8 cellular contexts compared by ENCODE assay signal in the genomic region with DNA sequence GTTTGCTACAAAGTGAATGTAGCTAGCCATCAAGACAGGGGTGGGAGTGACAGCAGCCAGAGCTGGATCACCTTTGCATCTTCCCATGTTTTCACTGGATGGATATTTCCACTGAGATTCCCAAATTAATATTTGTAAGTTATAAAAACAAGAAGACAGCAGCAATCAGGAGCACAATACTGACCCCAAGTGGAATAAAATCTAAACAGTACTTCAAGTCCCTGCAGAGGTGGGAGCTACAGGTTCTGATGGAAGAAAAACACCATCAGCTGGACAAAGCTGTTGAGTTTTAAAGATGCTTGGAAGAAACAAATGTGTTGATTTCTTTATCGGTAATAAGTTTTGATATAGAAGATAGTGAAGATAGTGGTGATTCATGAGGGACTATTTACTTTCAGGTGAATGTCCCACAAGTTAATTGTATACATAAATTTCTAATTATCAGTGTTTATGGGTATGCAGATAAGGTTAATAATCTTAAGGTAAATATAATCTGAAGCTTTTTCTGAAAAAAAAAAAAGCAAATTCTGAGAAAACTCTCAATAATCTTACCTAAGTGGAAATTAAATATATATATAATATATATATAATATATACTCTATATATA.
DNase-seq lines count a peak whose midpoint lies in the region; ATAC-seq and TF ChIP-seq lines count a peak whose summit lies in the region.

No MANE protein-coding gene starts in this region.

- no peak overlapping the region for H3K4me2 ChIP-seq in DND-41 (ENCODE audit: insufficient read depth, low read length)

- H3K9ac ChIP-seq in DND-41 (ENCODE audit: low read depth, low read length) = no peak overlapping the region
- no peak overlapping the region for H3K9ac ChIP-seq in colonic mucosa (ENCODE audit: low read depth in 2 of 2, low read length in 2 of 2)

- no peaks in the 10 kb centered on the region for H4K20me1 ChIP-seq in DND-41 (ENCODE audit: insufficient read depth, low read length)

- DNase-seq in DND-41 = no peak
- DNase-seq in NCI-H2081 treated with DMSO at 0.1 percent for 48 hours (lab: John Stamatoyannopoulos, UW) = peak; percentile 27
- DNase-seq in colonic mucosa = no peak
- DNase-seq in activated CD4-positive, alpha-beta T cell treated with anti-CD3 and anti-CD28 coated beads, Interleukin-2, amount 50 U/mL, for 4 hours = no peak
- no peak for DNase-seq in NCI-H226
- DNase-seq in HAP-1 (ENCODE audit: low spot score in 2 of 2) = no peak
- DNase-seq in activated CD4-positive, alpha-beta T cell treated with anti-CD3 and anti-CD28 coated beads for 1 hour = no peak

- H3K27me3 ChIP-seq in DND-41 (ENCODE audit: insufficient read depth, low read length, poor library complexity) = no peaks in the 10 kb centered on the region
- no peaks in the 10 kb centered on the region for H3K27me3 ChIP-seq in colonic mucosa
- no peaks in the 10 kb centered on the region for H3K27me3 ChIP-seq in muscle layer of duodenum (ENCODE audit: low read depth, low read length)
- no peaks in the 10 kb centered on the region for H3K27me3 ChIP-seq in HAP-1 (ENCODE audit: low read depth)

- no peak overlapping the region for H3K27ac ChIP-seq in DND-41 (ENCODE audit: low read length)
- no peak overlapping the region for H3K27ac ChIP-seq in colonic mucosa
- peak overlapping the region; percentile 31 for H3K27ac ChIP-seq in muscle layer of duodenum (ENCODE audit: low read length)

- H3K4me1 ChIP-seq in DND-41 (ENCODE audit: insufficient read depth, low read length) (no peaks in the 10 kb centered on the region), colonic mucosa (no peaks in the 10 kb centered on the region), muscle layer of duodenum (ENCODE audit: control insufficient read depth in 1 of 2, insufficient read depth in 2 of 2, low read length in 2 of 2) (peaks cover 0 to 14% of the 10 kb centered on the region in 2 donors), HAP-1 (peaks cover 8% of the 10 kb centered on the region)

- H3K36me3 ChIP-seq in DND-41 (ENCODE audit: insufficient read depth, low read length) (no peaks in the 10 kb centered on the region), colonic mucosa (no peaks in the 10 kb centered on the region), muscle layer of duodenum (ENCODE audit: control insufficient read depth in 1 of 2, insufficient read depth in 2 of 2, low read length in 2 of 2) (no peaks in the 10 kb centered on the region), HAP-1 (replicated peaks) (no peaks in the 10 kb centered on the region)

- H2AFZ ChIP-seq in DND-41 (ENCODE audit: low read depth, low read length) = no peak overlapping the region

- H3K9me3 ChIP-seq in DND-41 (ENCODE audit: insufficient read depth, low read length, severe bottlenecking) (no peaks in the 10 kb centered on the region), colonic mucosa (no peaks in the 10 kb centered on the region), muscle layer of duodenum (ENCODE audit: control insufficient read depth in 1 of 2, low read length in 2 of 2) (no peaks in the 10 kb centered on the region), HAP-1 (no peaks in the 10 kb centered on the region)

- H3K4me3 ChIP-seq in DND-41 (ENCODE audit: low read depth in 1 of 2, low read length in 2 of 2) (no peak overlapping the region), colonic mucosa (no peak overlapping the region), muscle layer of duodenum (ENCODE audit: low read depth in 1 of 2, low read length in 2 of 2) (no peak overlapping the region), HAP-1 (no peak overlapping the region)

- H3K79me2 ChIP-seq in DND-41 (ENCODE audit: insufficient read depth, low read length) = no peaks in the 10 kb centered on the region

- in situ Hi-C loops in HAP-1 (cut with MboI; ENCODE audit: low sequenced_read_pairs) = no loop called here

- intact Hi-C loops in colonic mucosa (cut with DNase I) = loop anchor here (2.0 kb wide), 1 partner anchor 342 kb away; no protein-coding TSS in a partner anchor

- ATAC-seq in DND-41 (ENCODE audit: insufficient read depth, low read depth) = no peak

- TF ChIP-seq CTCF in DND-41 (IDR thresholded peaks at IDR 0.05; ENCODE audit: borderline replicate concordance, extremely low read depth, low read length, poor library complexity, severe bottlenecking) = peak; percentile 30
- TF ChIP-seq CTCF in colonic mucosa (IDR thresholded peaks at IDR 0.05) = peak; percentile 29
